In the genomic region with DNA sequence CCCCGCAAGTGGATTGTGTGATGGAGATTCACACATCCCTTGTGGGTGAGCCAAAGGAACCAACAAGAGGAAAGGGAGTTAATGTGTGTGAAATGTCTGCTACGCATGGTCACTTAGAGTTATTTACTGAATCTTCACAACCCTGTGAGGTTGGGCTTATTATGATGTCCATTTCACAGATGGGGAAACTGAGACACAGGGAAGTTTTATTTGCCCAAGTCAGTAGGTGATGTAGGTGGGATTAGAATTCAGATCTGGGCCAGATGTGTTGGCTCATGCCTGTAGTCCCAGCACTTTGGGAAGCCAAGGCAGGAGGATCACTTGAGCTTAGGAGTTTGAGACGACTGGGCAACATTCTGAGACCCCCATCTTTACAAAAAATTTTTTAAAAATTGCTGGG, we compare ENCODE assay signal across 2 cellular contexts.
TF ChIP-seq lines count a peak whose summit lies in the region.

No MANE protein-coding gene starts in this region.

TF ChIP-seq in HepG2, 621 proteins besides CTCF, POLR2A, EP300 and RAD21:
- no peak for TF ChIP-seq ZNF274 (CRISPR knock-in tag; IDR thresholded peaks at IDR 0.05)
- TF ChIP-seq ADNP (CRISPR knock-in tag; IDR thresholded peaks at IDR 0.05): no peak
- TF ChIP-seq ZNF629 (CRISPR knock-in tag; conservative IDR thresholded peaks at IDR 0.05): peak; percentile 70

TF ChIP-seq in K562, 482 proteins besides CTCF, POLR2A, EP300 and RAD21:
- TF ChIP-seq ZNF133 (CRISPR knock-in tag; IDR thresholded peaks at IDR 0.05) (no peak), RBM25 (IDR thresholded peaks at IDR 0.05; ENCODE audit: low read depth, low read length, severe bottlenecking) (peak; percentile 58)
